ENCODE assay signal across 23 cellular contexts in genomic region chr10:48446785-48447184, GRCh38.
A peak's percentile ranks its signal among the peaks of the same experiment; 100 is the strongest.
DNase-seq lines count a peak whose midpoint lies in the region; ATAC-seq, FAIRE-seq and TF ChIP-seq lines count a peak whose summit lies in the region.
"Had no signal": no experiment of that assay in that cellular context is flagged by ENCODE, and none has a peak within 500 bp of the region (broad histone marks: within the 10 kb centered on the region; RNA-seq: fewer than 3 reads in every experiment).

No MANE protein-coding gene starts in this region.

- H3K4me3 Mint-ChIP-seq in CD14-positive monocyte = no peak overlapping the region
- H3K4me3 Mint-ChIP-seq: activated naive CD4-positive, alpha-beta T cell treated with anti-CD3 and anti-CD28 coated beads for 36 hours; central memory CD8-positive, alpha-beta T cell; mesothelial cell of epicardium; nephron; T-helper 2 cell treated with Interferon-gamma antibody and Interleukin-4, amounts not matched to agents 5 μg/mL and 100 μg/mL, for 36 hours had no signal

- H3K4me1 ChIP-seq in BLaER1 (peaks cover 29% of the 10 kb centered on the region), neuronal stem cell (ENCODE audit: control insufficient read depth in 2 of 2, insufficient read depth in 1 of 2, low read depth in 1 of 2, low read length in 2 of 2) (peaks cover 0 to 16% of the 10 kb centered on the region in 2 donors)
- H3K4me1 ChIP-seq: heart left ventricle, left lung had no signal

- peak overlapping the region; percentile 4 for H2BK12ac ChIP-seq in neuronal stem cell (ENCODE audit: low read length)

- H3K9ac ChIP-seq in BLaER1 = no peak overlapping the region
- no peak overlapping the region for H3K9ac ChIP-seq in neuronal stem cell (ENCODE audit: low read depth, low read length, poor library complexity)

- peak overlapping the region; percentile 37 for H3K4ac ChIP-seq in neuronal stem cell (ENCODE audit: low read length)

- no peaks in the 10 kb centered on the region for H3K79me1 ChIP-seq in neuronal stem cell (ENCODE audit: low read depth, low read length)

- no peaks in the 10 kb centered on the region for H3K4me1 Mint-ChIP-seq in CD14-positive monocyte

- no peak overlapping the region for H3K14ac ChIP-seq in neuronal stem cell (ENCODE audit: low read length)

- H3K9me3 ChIP-seq in BLaER1 (no peaks in the 10 kb centered on the region), neuronal stem cell (replicated peaks in 1 of 2; ENCODE audit: control insufficient read depth in 2 of 2, insufficient read depth in 1 of 2, low read depth in 1 of 2, low read length in 2 of 2) (no peaks in the 10 kb centered on the region)
- H3K9me3 ChIP-seq: heart left ventricle, left lung had no signal

- no peak overlapping the region for H2AFZ ChIP-seq in neuronal stem cell (ENCODE audit: low read length)

- no peak for TF ChIP-seq CTCF in CD14-positive monocyte (IDR thresholded peaks at IDR 0.05)

- intact Hi-C loops in CD14-positive monocyte (cut with micrococcal nuclease) = no loop called here

- H3K27ac ChIP-seq in BLaER1 (no peak overlapping the region), neuronal stem cell (replicated peaks; ENCODE audit: low read length) (no peak overlapping the region)
- H3K27ac ChIP-seq: heart left ventricle, left lung had no signal

- no peak for ATAC-seq in HG03097 (IDR thresholded peaks at IDR 0.05; ENCODE audit: low FRiP score, unreplicated experiment)
- ATAC-seq in GM21576 (IDR thresholded peaks at IDR 0.05; ENCODE audit: unreplicated experiment) = no peak
- no peak for ATAC-seq in HG02981 (IDR thresholded peaks at IDR 0.05; ENCODE audit: unreplicated experiment)
- ATAC-seq: HCT116, heart left ventricle, left lung had no signal

- H3K27me3 ChIP-seq in BLaER1 = no peaks in the 10 kb centered on the region
- H3K27me3 ChIP-seq in neuronal stem cell (ENCODE audit: control insufficient read depth in 3 of 3, insufficient read depth in 3 of 3, low read depth in 1 of 3, low read length in 3 of 3) = no peaks in the 10 kb centered on the region
- H3K27me3 ChIP-seq: heart left ventricle, left lung had no signal

- H3K9me3 Mint-ChIP-seq in CD14-positive monocyte = peaks cover 0 to 2% (median 0%) of the 10 kb centered on the region in 7 donors
- H3K9me3 Mint-ChIP-seq: activated naive CD4-positive, alpha-beta T cell treated with anti-CD3 and anti-CD28 coated beads for 36 hours; central memory CD8-positive, alpha-beta T cell; mesothelial cell of epicardium; nephron; T-helper 2 cell treated with Interferon-gamma antibody and Interleukin-4, amounts not matched to agents 5 μg/mL and 100 μg/mL, for 36 hours had no signal

- H4K91ac ChIP-seq in neuronal stem cell (ENCODE audit: low read depth, low read length, poor library complexity) = no peak overlapping the region

- H3K36me3 Mint-ChIP-seq in CD14-positive monocyte = no peaks in the 10 kb centered on the region

- H2AK5ac ChIP-seq in neuronal stem cell (ENCODE audit: low read depth, low read length) = peak overlapping the region; percentile 46

- H3K27ac Mint-ChIP-seq in CD14-positive monocyte = peak overlapping the region in 2 of 7 donors; percentile 41 to 42
- H3K27ac Mint-ChIP-seq: mesothelial cell of epicardium; nephron; T-helper 2 cell treated with Interferon-gamma antibody and Interleukin-4, amounts not matched to agents 5 μg/mL and 100 μg/mL, for 36 hours had no signal

- peak overlapping the region; percentile 8 for H3K18ac ChIP-seq in neuronal stem cell (ENCODE audit: low read length)

- no CpG with 5 or more reads among the region's 7 CpGs for WGBS in neuronal stem cell (ENCODE audit: extremely low coverage in 2 of 2, insufficient read length in 2 of 2, insufficient replicate concordance in 1 of 2), 2 donors

- H3K4me2 ChIP-seq in BLaER1 (peak overlapping the region; percentile 20), neuronal stem cell (ENCODE audit: insufficient read depth, low read length, poor library complexity, severe bottlenecking) (no peak overlapping the region)

- DNase-seq in CD14-positive monocyte (ENCODE audit: low spot score) (peak; percentile 37), HTR-8/SVneo (ENCODE audit: insufficient read length, low spot score) (no peak), neuronal stem cell (ENCODE audit: low spot score) (no peak)
- DNase-seq: activated CD4-positive, alpha-beta T cell treated with anti-CD3 and anti-CD28 coated beads, Interleukin-2, amount 50 U/mL, for 48 hours; activated naive CD4-positive, alpha-beta T cell treated with anti-CD3 and anti-CD28 coated beads for 36 hours; anterior cingulate cortex; DMS79; KBM-7; left lung; NCI-H1930; NCI-H226; NCI-H82 had no signal

- no peak overlapping the region for H2BK120ac ChIP-seq in neuronal stem cell (ENCODE audit: low read depth, low read length)

- H3K27me3 Mint-ChIP-seq in CD14-positive monocyte (ENCODE audit: low read depth in 3 of 3) = peaks cover 0 to 4% (median 4%) of the 10 kb centered on the region in 3 donors

- H3K36me3 ChIP-seq in BLaER1 (peaks cover 3% of the 10 kb centered on the region; the same call in 1 of the 2 replicates), neuronal stem cell (replicated peaks in 1 of 2; ENCODE audit: control insufficient read depth in 2 of 2, insufficient read depth in 2 of 2, low read length in 2 of 2) (peaks cover 0 to under 1% of the 10 kb centered on the region in 2 donors)
- H3K36me3 ChIP-seq: left lung had no signal

- H2BK15ac ChIP-seq in neuronal stem cell (ENCODE audit: low read length) = peak overlapping the region; percentile 71

- no peak overlapping the region for H3K4me3 ChIP-seq in BLaER1
- H3K4me3 ChIP-seq in neuronal stem cell (ENCODE audit: low read length in 2 of 2) = peak overlapping the region in 1 of 2 donors; percentile 10
- H3K4me3 ChIP-seq: heart left ventricle, left lung had no signal

- H4K8ac ChIP-seq in neuronal stem cell (ENCODE audit: low read depth, low read length) = no peak overlapping the region

- no peaks in the 10 kb centered on the region for H4K20me1 ChIP-seq in BLaER1

- H3K23ac ChIP-seq in neuronal stem cell (ENCODE audit: low read depth, low read length, poor library complexity) = peak overlapping the region; percentile 43

- FAIRE-seq in HTR-8/SVneo (lab: Jason Lieb, UNC) = peak; percentile 13
- FAIRE-seq: endothelial cell of umbilical vein had no signal

- H2BK5ac ChIP-seq in neuronal stem cell (ENCODE audit: low read length) = peak overlapping the region; percentile 53
